In the genomic region with DNA sequence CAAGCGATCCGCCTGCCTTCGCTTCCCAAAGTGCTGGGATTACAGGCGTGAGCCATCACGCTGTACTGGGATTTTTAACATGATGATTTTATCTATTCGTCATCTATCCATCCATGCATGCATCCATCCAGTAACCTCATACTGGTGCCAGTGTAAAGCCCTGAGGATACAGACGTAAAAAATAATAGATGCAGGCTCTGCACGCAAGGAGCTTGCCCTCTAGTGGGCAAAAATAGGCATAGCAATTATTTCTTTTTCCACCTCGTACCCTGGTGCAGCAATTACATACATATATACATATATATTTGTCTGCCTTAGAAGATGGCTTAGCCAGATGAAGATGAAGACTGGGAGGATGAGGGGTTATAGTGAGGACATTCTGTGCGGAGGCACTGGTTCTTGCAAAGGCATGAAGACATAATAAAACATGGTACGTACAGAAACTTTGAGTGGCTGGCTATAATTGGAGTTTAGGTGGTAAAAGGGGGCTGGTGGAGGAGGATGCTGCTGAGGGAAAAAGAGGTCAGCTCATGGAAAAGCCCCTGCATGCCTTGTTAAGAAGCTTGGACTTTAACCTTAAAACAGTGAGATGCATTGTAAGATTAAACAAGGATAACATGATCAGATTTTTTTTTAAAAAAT, we compare ENCODE assay signal across 8 cellular contexts. TPM values are rescaled to one million over a fixed set of nuclear protein-coding genes. Genes with fewer than 3 reads are reported as not detected.
A peak's percentile ranks its signal among the peaks of the same experiment; 100 is the strongest.
DNase-seq lines count a peak whose midpoint lies in the region; ATAC-seq and TF ChIP-seq lines count a peak whose summit lies in the region.
"Had no signal": no experiment of that assay in that cellular context is flagged by ENCODE, and none has a peak within 500 bp of the region (broad histone marks: within the 10 kb centered on the region; RNA-seq: fewer than 3 reads in every experiment).

No MANE protein-coding gene starts in this region.

- H3K9me3 ChIP-seq in WERI-Rb-1 (ENCODE audit: severe bottlenecking), result no peaks in the 10 kb centered on the region

- no peaks in the 10 kb centered on the region for H3K36me3 ChIP-seq in WERI-Rb-1

- TF ChIP-seq CTCF in WERI-Rb-1 (IDR thresholded peaks at IDR 0.05; ENCODE audit: low read depth, low read length) (peak; percentile 65), retinal pigment epithelial cell (conservative IDR thresholded peaks at IDR 0.05; ENCODE audit: low read depth, low read length) (peak; percentile 87)

- intact Hi-C loops in Right ventricle myocardium superior (cut with DNase I), result loop anchor here (2.0 kb wide), 1 partner anchor 81 kb away; no protein-coding TSS in a partner anchor

- peaks cover 3% of the 10 kb centered on the region for H3K27me3 ChIP-seq in WERI-Rb-1 (ENCODE audit: insufficient read depth, low read depth, severe bottlenecking)

- H3K4me3 ChIP-seq in WERI-Rb-1 (ENCODE audit: low read depth, low read length) (no peak overlapping the region), retinal pigment epithelial cell (ENCODE audit: low read length) (no peak overlapping the region)
- H3K4me3 ChIP-seq: skin epidermis had no signal

- peak; percentile 62 for ATAC-seq in GM21619 (IDR thresholded peaks at IDR 0.05; ENCODE audit: unreplicated experiment)
- ATAC-seq in Right ventricle myocardium superior (ENCODE audit: poor library complexity), result peak; percentile 80
- ATAC-seq in HG02973 (IDR thresholded peaks at IDR 0.05; ENCODE audit: unreplicated experiment), result no peak

- DNase-seq in DMS153 (lab: John Stamatoyannopoulos, UW), result peak; percentile 42
- peak; percentile 10 for DNase-seq in NCI-H2107 (lab: John Stamatoyannopoulos, UW)
- DNase-seq in WERI-Rb-1, result peak; percentile 24
- no peak for DNase-seq in Right ventricle myocardium superior
- no peak for DNase-seq in retinal pigment epithelial cell (ENCODE audit: low read depth)

- H3K27ac ChIP-seq in WERI-Rb-1, result no peak overlapping the region
- H3K27ac ChIP-seq: skin epidermis had no signal

RNA-seq across cellular contexts. Expression of a gene that starts 19.6 kb away (rescaled TPM):
- total RNA-seq in Right ventricle myocardium superior, result 17.4 TPM

RNA-seq across cellular contexts. Expression of a gene that starts 44.6 kb away (rescaled TPM):
- 4.7 TPM for total RNA-seq in Right ventricle myocardium superior

Comparison
In these comparisons a context has a peak if more than half of its experiments do, and no peak if none do; other contexts are left out.
1. DNase-seq: peak in DMS153 (single experiment), NCI-H2107 (single experiment) and WERI-Rb-1 (single experiment); none in Right ventricle myocardium superior (single experiment) and retinal pigment epithelial cell (single experiment).